Comparison of ENCODE assay signal across 8 cellular contexts in genomic region chr10:103696411-103697145, GRCh38.
DNase-seq lines count a peak whose midpoint lies in the region; ATAC-seq and TF ChIP-seq lines count a peak whose summit lies in the region.

No MANE protein-coding gene starts in this region.

- ATAC-seq in HG02623 (IDR thresholded peaks at IDR 0.05; ENCODE audit: unreplicated experiment) (peak; percentile 34), GM19324 (IDR thresholded peaks at IDR 0.05; ENCODE audit: low FRiP score, unreplicated experiment) (no peak)

- in situ Hi-C loops in G401 (cut with HindIII; ENCODE audit: low sequenced_read_pairs), result no loop called here

- H3K36me3 ChIP-seq in OCI-LY3 (replicated peaks; ENCODE audit: low read depth, low read length) (no peaks in the 10 kb centered on the region), fibroblast of lung (ENCODE audit: control insufficient read depth, insufficient read depth, low read length) (no peaks in the 10 kb centered on the region)

- H4K20me1 ChIP-seq in OCI-LY3 (ENCODE audit: insufficient read depth, low read length) (peaks cover 3% of the 10 kb centered on the region; the same call in 1 of the 2 replicates), fibroblast of lung (ENCODE audit: control insufficient read depth, extremely low read depth, insufficient read depth, low read length) (no peaks in the 10 kb centered on the region)

- H3K4me2 ChIP-seq in OCI-LY3 (ENCODE audit: low read length) (peak overlapping the region; percentile 70), fibroblast of lung (ENCODE audit: extremely low read depth, insufficient read depth, low read length) (peak overlapping the region; percentile 32)

- TF ChIP-seq CTCF in GM12873 (IDR thresholded peaks at IDR 0.05; ENCODE audit: insufficient read depth, low read depth, low read length, missing control alignments) (peak; percentile 64), OCI-LY3 (IDR thresholded peaks at IDR 0.05; ENCODE audit: low read depth, low read length) (no peak), fibroblast of lung (conservative IDR thresholded peaks at IDR 0.05 in 1 of 2, IDR thresholded peaks at IDR 0.05 in 1 of 2; ENCODE audit: low read depth in 1 of 2, low read length in 2 of 2) (peak; percentile 55 to 69)

- H3K4me3 ChIP-seq in OCI-LY3 (ENCODE audit: low read length) (peak overlapping the region; percentile 30; the same call in 1 of the 2 replicates), fibroblast of lung (replicated peaks in 1 of 4; ENCODE audit: control extremely low read depth in 1 of 4, insufficient read depth in 1 of 4, low read depth in 3 of 4, low read length in 4 of 4) (no peak overlapping the region)

- no peaks in the 10 kb centered on the region for H3K9me3 ChIP-seq in OCI-LY3 (ENCODE audit: insufficient read depth, low read length)
- H3K9me3 ChIP-seq in fibroblast of lung (ENCODE audit: control insufficient read depth, insufficient read depth, low read depth, low read length), result no peaks in the 10 kb centered on the region

- H3K9ac ChIP-seq in OCI-LY3 (ENCODE audit: low read length), result peak overlapping the region; percentile 13; the same call in 1 of the 2 replicates
- H3K9ac ChIP-seq in fibroblast of lung (ENCODE audit: insufficient read depth, low read length), result no peak overlapping the region

- H2AFZ ChIP-seq in OCI-LY3 (ENCODE audit: low read depth, low read length) (peak overlapping the region; percentile 25; the same call in 1 of the 2 replicates), fibroblast of lung (ENCODE audit: low read length) (peak overlapping the region; percentile 75)

- H3K27me3 ChIP-seq in OCI-LY3 (ENCODE audit: low read depth, low read length), result no peaks in the 10 kb centered on the region
- no peaks in the 10 kb centered on the region for H3K27me3 ChIP-seq in fibroblast of lung (ENCODE audit: control insufficient read depth, insufficient read depth, low read length)

- peaks cover 8% of the 10 kb centered on the region for H3K79me2 ChIP-seq in OCI-LY3 (ENCODE audit: low read length)
- no peaks in the 10 kb centered on the region for H3K79me2 ChIP-seq in fibroblast of lung (ENCODE audit: control insufficient read depth, insufficient read depth, low read length)

- no peak overlapping the region for H3K27ac ChIP-seq in OCI-LY3 (ENCODE audit: low read length)
- H3K27ac ChIP-seq in fibroblast of lung (ENCODE audit: insufficient read depth, low read length), result peak overlapping the region; percentile 64

- H3K4me1 ChIP-seq in OCI-LY3 (ENCODE audit: low read length) (peaks cover 33% of the 10 kb centered on the region), fibroblast of lung (ENCODE audit: control insufficient read depth, extremely low read depth, insufficient read depth, low read length) (peaks cover 19% of the 10 kb centered on the region)

- DNase-seq in activated T-cell treated with anti-CD3 and anti-CD28 coated beads for 24 hours (ENCODE audit: low read depth), result peak; percentile 71
- peak; percentile 84 to 97 for DNase-seq in fibroblast of lung (ENCODE audit: low read depth in 2 of 2)
- peak in 7 of 10 donors; percentile 39 to 91 (median 56) for DNase-seq in posterior cingulate gyrus
- no peak for DNase-seq in G401 (ENCODE audit: low spot score)

- intact Hi-C loops in posterior cingulate gyrus (cut with DNase I), result no loop called here
